In genomic region chr2:237695201-237695780, GRCh38 we compare ENCODE assay signal across 8 cellular contexts.
DNase-seq lines count a peak whose midpoint lies in the region; ATAC-seq and TF ChIP-seq lines count a peak whose summit lies in the region.

No MANE protein-coding gene starts in this region.

- peak overlapping the region; percentile 93 to 97 (median 96) for H3K27ac Mint-ChIP-seq in CD4-positive, alpha-beta memory T cell
- H3K27ac Mint-ChIP-seq in T-helper 17 cell, result peak overlapping the region; percentile 99

- TF ChIP-seq CTCF in fibroblast of the aortic adventitia (IDR thresholded peaks at IDR 0.05; ENCODE audit: insufficient read depth, low read length) (no peak), spleen (IDR thresholded peaks at IDR 0.05 in 8 of 11, conservative IDR thresholded peaks at IDR 0.05 in 3 of 11) (no peak)

- peak overlapping the region; percentile 96 for H3K27ac ChIP-seq in CD4-positive, alpha-beta memory T cell (ENCODE audit: low read depth, low read length)
- H3K27ac ChIP-seq in spleen, result peak overlapping the region; percentile 77 to 100 (median 98)

- WGBS in spleen, 5 donors, result 6 to 10% (median 8%) methylated on average over 7 of the region's 7 CpGs

- POLR2A ChIA-PET in CD4-positive, alpha-beta memory T cell (lab: Charles Lee; ENCODE audit: partially characterized antibody), result interaction anchor here (1.4 to 13.6 kb wide), 5 partner anchors 8 to 50 kb away, joined by 3 to 607 read pairs (median 19); no protein-coding TSS in a partner anchor

- H3K27me3 ChIP-seq in CD4-positive, alpha-beta memory T cell (ENCODE audit: insufficient read depth, low read length), result no peaks in the 10 kb centered on the region
- H3K27me3 ChIP-seq in spleen (replicated peaks in 1 of 7), result no peaks in the 10 kb centered on the region

- intact Hi-C loops in CD4-positive, alpha-beta memory T cell (cut with micrococcal nuclease), result loop anchor here (1.0 to 5.0 kb wide), 2 partner anchors 37 to 50 kb away; no protein-coding TSS in a partner anchor
- intact Hi-C loops in spleen (cut with DNase I; ENCODE audit: low total_unique reads), result no loop called here

- peak; percentile 64 to 73 (median 68) for DNase-seq in CD4-positive, alpha-beta memory T cell
- DNase-seq in T-helper 17 cell (no peak), fibroblast of the aortic adventitia (ENCODE audit: low read depth) (peak; percentile 92), spleen (no peak), epidermal melanocyte (ENCODE audit: insufficient read length, low spot score) (no peak), NCI-H82 (lab: John Stamatoyannopoulos, UW) (no peak)

- ATAC-seq in HG03108 (IDR thresholded peaks at IDR 0.05; ENCODE audit: unreplicated experiment) (peak; percentile 19), T-helper 17 cell (peak; percentile 30), HG02885 (IDR thresholded peaks at IDR 0.05; ENCODE audit: poor library complexity, unreplicated experiment) (no peak)

- TF ChIP-seq POLR2A in spleen (IDR thresholded peaks at IDR 0.05), result peak in 1 of 3 donors; percentile 16

- H3K36me3 Mint-ChIP-seq in CD4-positive, alpha-beta memory T cell, result peaks cover 0 to 14% of the 10 kb centered on the region in 2 donors
- H3K36me3 Mint-ChIP-seq in T-helper 17 cell (ENCODE audit: low read depth), result peaks cover 8% of the 10 kb centered on the region

- H3K36me3 ChIP-seq in CD4-positive, alpha-beta memory T cell (ENCODE audit: insufficient read depth, low read length), result no peaks in the 10 kb centered on the region
- no peaks in the 10 kb centered on the region for H3K36me3 ChIP-seq in spleen

- no peaks in the 10 kb centered on the region for H3K9me3 ChIP-seq in CD4-positive, alpha-beta memory T cell (ENCODE audit: control insufficient read depth in 1 of 2, low read length in 2 of 2)
- no peaks in the 10 kb centered on the region for H3K9me3 ChIP-seq in T-helper 17 cell (ENCODE audit: control insufficient read depth, low read length, poor library complexity, severe bottlenecking)
- no peaks in the 10 kb centered on the region for H3K9me3 ChIP-seq in spleen

- CTCF ChIA-PET in CD4-positive, alpha-beta memory T cell (lab: Charles Lee; ENCODE audit: partially characterized antibody), result interaction anchor here (1.0 to 15.7 kb wide), 5 partner anchors 21 to 182 kb away, joined by 3 to 376 read pairs (median 7); no protein-coding TSS in a partner anchor

- H3K9me3 Mint-ChIP-seq in CD4-positive, alpha-beta memory T cell, result peaks cover 0 to 2% (median 0%) of the 10 kb centered on the region in 8 donors

- H3K27me3 Mint-ChIP-seq in CD4-positive, alpha-beta memory T cell, result no peaks in the 10 kb centered on the region
- no peaks in the 10 kb centered on the region for H3K27me3 Mint-ChIP-seq in T-helper 17 cell

- H3K4me1 ChIP-seq in CD4-positive, alpha-beta memory T cell (ENCODE audit: insufficient read depth, low read length), result peaks cover 76% of the 10 kb centered on the region
- H3K4me1 ChIP-seq in spleen, result peaks cover 73 to 90% (median 85%) of the 10 kb centered on the region in 6 donors

- peak overlapping the region; percentile 90 to 97 (median 93) for H3K4me3 Mint-ChIP-seq in CD4-positive, alpha-beta memory T cell
- peak overlapping the region; percentile 99 for H3K4me3 Mint-ChIP-seq in T-helper 17 cell

- H3K4me3 ChIP-seq in CD4-positive, alpha-beta memory T cell (ENCODE audit: low read length in 2 of 2), result peak overlapping the region; percentile 79 to 89
- peak overlapping the region; percentile 6 for H3K4me3 ChIP-seq in fibroblast of the aortic adventitia (ENCODE audit: low read depth, low read length)
- H3K4me3 ChIP-seq in spleen, result peak overlapping the region in 7 of 8 donors; percentile 69 to 97 (median 93)

- peaks cover 52 to 82% (median 69%) of the 10 kb centered on the region in 4 donors for H3K4me1 Mint-ChIP-seq in CD4-positive, alpha-beta memory T cell
- peaks cover 65% of the 10 kb centered on the region for H3K4me1 Mint-ChIP-seq in T-helper 17 cell

Comparison
In these comparisons a context has a peak if more than half of its experiments do, and no peak if none do; other contexts are left out.
1. DNase-seq: peak in CD4-positive, alpha-beta memory T cell (5 of 5) and fibroblast of the aortic adventitia (single experiment); none in T-helper 17 cell (0 of 3), spleen (single experiment), epidermal melanocyte (single experiment) and NCI-H82 (single experiment).
2. H3K4me3 ChIP-seq: peak in every context shown above with its lines; median percentile 93 in spleen; 84 in CD4-positive, alpha-beta memory T cell; 6 in fibroblast of the aortic adventitia.